Comparison of ENCODE assay signal across 1 cellular context in the genomic region with DNA sequence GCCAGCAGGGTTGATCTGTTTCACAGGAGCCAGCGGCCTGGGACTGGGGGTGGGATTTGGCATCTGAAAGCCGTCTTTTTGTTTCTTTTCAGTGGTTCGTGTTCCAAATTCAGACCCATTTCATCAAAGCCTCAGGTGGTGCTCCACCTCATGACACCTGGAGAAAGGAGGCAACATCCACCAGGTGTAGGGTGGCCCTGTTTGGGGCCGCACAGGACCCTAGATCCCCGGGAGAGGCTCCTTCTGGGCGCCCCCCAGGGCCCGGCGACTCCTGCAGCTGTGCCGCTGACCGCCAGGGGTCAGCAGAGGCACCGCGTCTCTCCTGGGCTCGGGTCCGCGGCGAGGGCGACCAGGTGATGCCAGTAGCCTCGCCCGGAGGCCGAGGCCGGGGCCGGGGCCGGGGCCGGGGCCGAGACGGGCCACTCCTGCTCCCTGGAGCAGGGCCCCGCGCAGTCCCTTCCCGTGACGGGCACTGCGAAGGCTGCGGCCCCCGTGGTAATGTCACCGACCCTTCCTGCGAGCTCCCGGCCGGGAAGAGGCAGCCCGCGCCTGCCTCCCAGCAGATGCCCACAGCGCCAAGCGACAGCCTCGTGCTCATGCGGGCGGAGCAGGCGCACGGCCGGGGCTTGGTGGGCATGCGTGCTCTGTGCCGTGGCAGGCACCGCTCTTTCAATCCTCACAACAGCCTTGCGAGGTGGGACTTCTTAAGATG.
TF ChIP-seq lines count a peak whose summit lies in the region.

No MANE protein-coding gene starts in this region.

TF ChIP-seq in HepG2, 621 proteins besides CTCF, POLR2A, EP300 and RAD21 (continued from another document):
- TF ChIP-seq, protein P1, sequence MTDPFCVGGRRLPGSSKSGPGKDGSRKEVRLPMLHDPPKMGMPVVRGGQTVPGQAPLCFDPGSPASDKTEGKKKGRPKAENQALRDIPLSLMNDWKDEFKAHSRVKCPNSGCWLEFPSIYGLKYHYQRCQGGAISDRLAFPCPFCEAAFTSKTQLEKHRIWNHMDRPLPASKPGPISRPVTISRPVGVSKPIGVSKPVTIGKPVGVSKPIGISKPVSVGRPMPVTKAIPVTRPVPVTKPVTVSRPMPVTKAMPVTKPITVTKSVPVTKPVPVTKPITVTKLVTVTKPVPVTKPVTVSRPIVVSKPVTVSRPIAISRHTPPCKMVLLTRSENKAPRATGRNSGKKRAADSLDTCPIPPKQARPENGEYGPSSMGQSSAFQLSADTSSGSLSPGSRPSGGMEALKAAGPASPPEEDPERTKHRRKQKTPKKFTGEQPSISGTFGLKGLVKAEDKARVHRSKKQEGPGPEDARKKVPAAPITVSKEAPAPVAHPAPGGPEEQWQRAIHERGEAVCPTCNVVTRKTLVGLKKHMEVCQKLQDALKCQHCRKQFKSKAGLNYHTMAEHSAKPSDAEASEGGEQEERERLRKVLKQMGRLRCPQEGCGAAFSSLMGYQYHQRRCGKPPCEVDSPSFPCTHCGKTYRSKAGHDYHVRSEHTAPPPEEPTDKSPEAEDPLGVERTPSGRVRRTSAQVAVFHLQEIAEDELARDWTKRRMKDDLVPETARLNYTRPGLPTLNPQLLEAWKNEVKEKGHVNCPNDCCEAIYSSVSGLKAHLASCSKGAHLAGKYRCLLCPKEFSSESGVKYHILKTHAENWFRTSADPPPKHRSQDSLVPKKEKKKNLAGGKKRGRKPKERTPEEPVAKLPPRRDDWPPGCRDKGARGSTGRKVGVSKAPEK (CRISPR knock-in tag; IDR thresholded peaks at IDR 0.05; ENCODE audit: borderline replicate concordance) = no peak
- TF ChIP-seq XRCC5 (optimal IDR thresholded peaks at IDR 0.05; ENCODE audit: low read length) (peak; percentile 53), BORCS8-MEF2B (CRISPR knock-in tag; IDR thresholded peaks at IDR 0.05) (0 out of 2 replicates have a peak, but pooled peaks have one; percentile 47), CBFB (CRISPR knock-in tag; IDR thresholded peaks at IDR 0.05) (no peak), CBX5 (CRISPR knock-in tag; IDR thresholded peaks at IDR 0.05; ENCODE audit: borderline replicate concordance) (no peak), ARNTL (CRISPR knock-in tag; IDR thresholded peaks at IDR 0.05) (no peak), ZNF644 (CRISPR knock-in tag; IDR thresholded peaks at IDR 0.05; ENCODE audit: low read depth) (no peak), ETV5 (CRISPR knock-in tag; IDR thresholded peaks at IDR 0.05; ENCODE audit: borderline replicate concordance) (no peak), STAG1 (CRISPR knock-in tag; IDR thresholded peaks at IDR 0.05) (peak; percentile 69), AGO1 (IDR thresholded peaks at IDR 0.05; ENCODE audit: low read depth, low read length, poor library complexity, severe bottlenecking) (peak; percentile 29), PAWR (CRISPR knock-in tag; IDR thresholded peaks at IDR 0.05; ENCODE audit: borderline replicate concordance) (no peak), ZNF253 (CRISPR knock-in tag; IDR thresholded peaks at IDR 0.05; ENCODE audit: borderline replicate concordance) (0 out of 2 replicates have a peak, but pooled peaks have one; percentile 30), IKZF4 (CRISPR knock-in tag; IDR thresholded peaks at IDR 0.05; ENCODE audit: borderline replicate concordance, low read depth, not compliant biosample characterization) (no peak), MAF1 (CRISPR knock-in tag; IDR thresholded peaks at IDR 0.05; ENCODE audit: borderline replicate concordance) (no peak), NFE2 (CRISPR knock-in tag; IDR thresholded peaks at IDR 0.05) (no peak), HNRNPLL (IDR thresholded peaks at IDR 0.05; ENCODE audit: low read depth, low read length, poor library complexity, severe bottlenecking) (peak; percentile 35), ZNF549 (CRISPR knock-in tag; IDR thresholded peaks at IDR 0.05) (no peak), RARG (CRISPR knock-in tag; IDR thresholded peaks at IDR 0.05; ENCODE audit: low read depth) (no peak), RORA (CRISPR knock-in tag; IDR thresholded peaks at IDR 0.05) (no peak)
- TF ChIP-seq, protein P2, sequence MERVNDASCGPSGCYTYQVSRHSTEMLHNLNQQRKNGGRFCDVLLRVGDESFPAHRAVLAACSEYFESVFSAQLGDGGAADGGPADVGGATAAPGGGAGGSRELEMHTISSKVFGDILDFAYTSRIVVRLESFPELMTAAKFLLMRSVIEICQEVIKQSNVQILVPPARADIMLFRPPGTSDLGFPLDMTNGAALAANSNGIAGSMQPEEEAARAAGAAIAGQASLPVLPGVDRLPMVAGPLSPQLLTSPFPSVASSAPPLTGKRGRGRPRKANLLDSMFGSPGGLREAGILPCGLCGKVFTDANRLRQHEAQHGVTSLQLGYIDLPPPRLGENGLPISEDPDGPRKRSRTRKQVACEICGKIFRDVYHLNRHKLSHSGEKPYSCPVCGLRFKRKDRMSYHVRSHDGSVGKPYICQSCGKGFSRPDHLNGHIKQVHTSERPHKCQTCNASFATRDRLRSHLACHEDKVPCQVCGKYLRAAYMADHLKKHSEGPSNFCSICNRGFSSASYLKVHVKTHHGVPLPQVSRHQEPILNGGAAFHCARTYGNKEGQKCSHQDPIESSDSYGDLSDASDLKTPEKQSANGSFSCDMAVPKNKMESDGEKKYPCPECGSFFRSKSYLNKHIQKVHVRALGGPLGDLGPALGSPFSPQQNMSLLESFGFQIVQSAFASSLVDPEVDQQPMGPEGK (CRISPR knock-in tag; IDR thresholded peaks at IDR 0.05) = peak; percentile 74
- TF ChIP-seq, protein P3, sequence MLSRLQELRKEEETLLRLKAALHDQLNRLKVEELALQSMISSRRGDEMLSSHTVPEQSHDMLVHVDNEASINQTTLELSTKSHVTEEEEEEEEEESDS (CRISPR knock-in tag; IDR thresholded peaks at IDR 0.05; ENCODE audit: borderline replicate concordance) = no peak
- TF ChIP-seq, protein P4, sequence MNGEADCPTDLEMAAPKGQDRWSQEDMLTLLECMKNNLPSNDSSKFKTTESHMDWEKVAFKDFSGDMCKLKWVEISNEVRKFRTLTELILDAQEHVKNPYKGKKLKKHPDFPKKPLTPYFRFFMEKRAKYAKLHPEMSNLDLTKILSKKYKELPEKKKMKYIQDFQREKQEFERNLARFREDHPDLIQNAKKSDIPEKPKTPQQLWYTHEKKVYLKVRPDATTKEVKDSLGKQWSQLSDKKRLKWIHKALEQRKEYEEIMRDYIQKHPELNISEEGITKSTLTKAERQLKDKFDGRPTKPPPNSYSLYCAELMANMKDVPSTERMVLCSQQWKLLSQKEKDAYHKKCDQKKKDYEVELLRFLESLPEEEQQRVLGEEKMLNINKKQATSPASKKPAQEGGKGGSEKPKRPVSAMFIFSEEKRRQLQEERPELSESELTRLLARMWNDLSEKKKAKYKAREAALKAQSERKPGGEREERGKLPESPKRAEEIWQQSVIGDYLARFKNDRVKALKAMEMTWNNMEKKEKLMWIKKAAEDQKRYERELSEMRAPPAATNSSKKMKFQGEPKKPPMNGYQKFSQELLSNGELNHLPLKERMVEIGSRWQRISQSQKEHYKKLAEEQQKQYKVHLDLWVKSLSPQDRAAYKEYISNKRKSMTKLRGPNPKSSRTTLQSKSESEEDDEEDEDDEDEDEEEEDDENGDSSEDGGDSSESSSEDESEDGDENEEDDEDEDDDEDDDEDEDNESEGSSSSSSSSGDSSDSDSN (CRISPR knock-in tag; IDR thresholded peaks at IDR 0.05) = no peak
- TF ChIP-seq, protein P5, sequence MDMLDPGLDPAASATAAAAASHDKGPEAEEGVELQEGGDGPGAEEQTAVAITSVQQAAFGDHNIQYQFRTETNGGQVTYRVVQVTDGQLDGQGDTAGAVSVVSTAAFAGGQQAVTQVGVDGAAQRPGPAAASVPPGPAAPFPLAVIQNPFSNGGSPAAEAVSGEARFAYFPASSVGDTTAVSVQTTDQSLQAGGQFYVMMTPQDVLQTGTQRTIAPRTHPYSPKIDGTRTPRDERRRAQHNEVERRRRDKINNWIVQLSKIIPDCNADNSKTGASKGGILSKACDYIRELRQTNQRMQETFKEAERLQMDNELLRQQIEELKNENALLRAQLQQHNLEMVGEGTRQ (IDR thresholded peaks at IDR 0.05; ENCODE audit: low read depth, low read length) = no peak
- TF ChIP-seq, protein P5 (CRISPR knock-in tag; IDR thresholded peaks at IDR 0.05; ENCODE audit: borderline replicate concordance) = no peak
- TF ChIP-seq, protein P6, sequence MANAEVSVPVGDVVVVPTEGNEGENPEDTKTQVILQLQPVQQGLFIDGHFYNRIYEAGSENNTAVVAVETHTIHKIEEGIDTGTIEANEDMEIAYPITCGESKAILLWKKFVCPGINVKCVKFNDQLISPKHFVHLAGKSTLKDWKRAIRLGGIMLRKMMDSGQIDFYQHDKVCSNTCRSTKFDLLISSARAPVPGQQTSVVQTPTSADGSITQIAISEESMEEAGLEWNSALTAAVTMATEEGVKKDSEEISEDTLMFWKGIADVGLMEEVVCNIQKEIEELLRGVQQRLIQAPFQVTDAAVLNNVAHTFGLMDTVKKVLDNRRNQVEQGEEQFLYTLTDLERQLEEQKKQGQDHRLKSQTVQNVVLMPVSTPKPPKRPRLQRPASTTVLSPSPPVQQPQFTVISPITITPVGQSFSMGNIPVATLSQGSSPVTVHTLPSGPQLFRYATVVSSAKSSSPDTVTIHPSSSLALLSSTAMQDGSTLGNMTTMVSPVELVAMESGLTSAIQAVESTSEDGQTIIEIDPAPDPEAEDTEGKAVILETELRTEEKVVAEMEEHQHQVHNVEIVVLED (CRISPR knock-in tag; IDR thresholded peaks at IDR 0.05; ENCODE audit: borderline replicate concordance) = 0 out of 2 replicates have a peak, but pooled peaks have one; percentile 21
- TF ChIP-seq, protein P7, sequence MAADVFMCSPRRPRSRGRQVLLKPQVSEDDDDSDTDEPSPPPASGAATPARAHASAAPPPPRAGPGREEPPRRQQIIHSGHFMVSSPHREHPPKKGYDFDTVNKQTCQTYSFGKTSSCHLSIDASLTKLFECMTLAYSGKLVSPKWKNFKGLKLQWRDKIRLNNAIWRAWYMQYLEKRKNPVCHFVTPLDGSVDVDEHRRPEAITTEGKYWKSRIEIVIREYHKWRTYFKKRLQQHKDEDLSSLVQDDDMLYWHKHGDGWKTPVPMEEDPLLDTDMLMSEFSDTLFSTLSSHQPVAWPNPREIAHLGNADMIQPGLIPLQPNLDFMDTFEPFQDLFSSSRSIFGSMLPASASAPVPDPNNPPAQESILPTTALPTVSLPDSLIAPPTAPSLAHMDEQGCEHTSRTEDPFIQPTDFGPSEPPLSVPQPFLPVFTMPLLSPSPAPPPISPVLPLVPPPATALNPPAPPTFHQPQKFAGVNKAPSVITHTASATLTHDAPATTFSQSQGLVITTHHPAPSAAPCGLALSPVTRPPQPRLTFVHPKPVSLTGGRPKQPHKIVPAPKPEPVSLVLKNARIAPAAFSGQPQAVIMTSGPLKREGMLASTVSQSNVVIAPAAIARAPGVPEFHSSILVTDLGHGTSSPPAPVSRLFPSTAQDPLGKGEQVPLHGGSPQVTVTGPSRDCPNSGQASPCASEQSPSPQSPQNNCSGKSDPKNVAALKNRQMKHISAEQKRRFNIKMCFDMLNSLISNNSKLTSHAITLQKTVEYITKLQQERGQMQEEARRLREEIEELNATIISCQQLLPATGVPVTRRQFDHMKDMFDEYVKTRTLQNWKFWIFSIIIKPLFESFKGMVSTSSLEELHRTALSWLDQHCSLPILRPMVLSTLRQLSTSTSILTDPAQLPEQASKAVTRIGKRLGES (CRISPR knock-in tag; IDR thresholded peaks at IDR 0.05; ENCODE audit: borderline replicate concordance) = no peak
- TF ChIP-seq, protein P8, sequence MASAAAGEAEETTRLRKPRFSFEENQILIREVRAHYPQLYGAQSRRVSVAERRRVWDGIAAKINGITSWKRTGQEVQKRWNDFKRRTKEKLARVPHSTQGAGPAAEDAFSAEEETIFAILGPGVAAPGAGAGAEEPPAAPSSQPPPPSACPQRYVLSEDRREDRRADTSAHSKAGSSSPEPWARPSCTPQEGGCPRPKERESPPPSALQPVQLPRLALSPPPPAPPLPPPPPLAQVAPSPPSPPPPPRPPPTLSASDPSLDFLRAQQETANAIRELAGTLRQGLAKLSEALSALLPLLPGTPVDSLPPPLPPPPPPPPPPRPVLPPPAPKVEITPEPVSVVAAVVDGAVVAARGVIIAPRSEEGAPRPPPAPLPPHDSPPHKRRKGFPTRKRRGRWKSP (CRISPR knock-in tag; IDR thresholded peaks at IDR 0.05) = no peak
- TF ChIP-seq, protein P9, sequence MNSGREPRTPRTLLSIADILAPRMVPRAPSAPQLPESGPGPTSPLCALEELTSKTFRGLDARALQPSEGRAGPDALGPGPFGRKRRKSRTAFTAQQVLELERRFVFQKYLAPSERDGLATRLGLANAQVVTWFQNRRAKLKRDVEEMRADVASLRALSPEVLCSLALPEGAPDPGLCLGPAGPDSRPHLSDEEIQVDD (CRISPR knock-in tag; IDR thresholded peaks at IDR 0.05; ENCODE audit: borderline replicate concordance) = no peak
